In the genomic region with DNA sequence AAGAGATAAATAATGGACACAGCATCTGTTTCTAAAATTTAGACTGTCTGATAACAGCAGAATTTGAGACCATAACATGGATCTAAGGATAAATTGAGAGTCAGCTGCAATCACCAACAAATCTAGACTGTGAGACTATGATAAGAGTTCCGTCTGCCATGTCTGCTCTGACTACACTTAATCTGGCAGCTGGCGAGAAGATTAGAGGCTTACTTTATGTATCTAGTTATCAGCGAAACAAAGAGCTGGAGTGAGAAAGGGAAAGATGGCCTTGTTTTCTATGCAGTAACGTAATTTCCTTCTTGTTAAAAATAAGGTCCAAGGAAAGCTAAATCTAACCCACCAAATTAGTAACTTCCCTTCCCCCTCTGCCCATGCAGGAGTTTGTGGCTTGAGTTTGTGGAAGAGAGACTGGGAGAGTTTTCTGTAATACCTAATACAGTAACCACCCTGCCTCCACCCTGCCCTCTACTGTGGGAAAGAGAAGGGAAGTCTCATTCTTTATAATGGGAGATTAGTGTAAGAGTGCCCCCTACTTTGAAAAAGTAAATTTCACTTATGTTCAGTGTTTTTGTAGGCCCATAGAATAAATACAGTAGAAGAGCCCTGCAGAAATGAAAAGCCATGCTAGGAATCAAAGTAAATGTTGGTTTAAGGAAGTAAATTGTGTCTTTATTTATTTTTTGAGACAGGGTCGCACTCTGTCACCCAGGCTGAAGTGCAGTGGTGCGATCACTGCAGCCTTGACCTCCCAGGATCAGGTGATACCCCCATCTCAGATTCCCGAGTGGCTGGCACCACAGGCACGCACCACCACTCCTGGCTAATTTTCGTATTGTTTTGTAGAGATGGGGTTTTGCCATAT, we compare ENCODE assay signal across 8 cellular contexts. TPM values are rescaled to one million over a fixed set of nuclear protein-coding genes. Genes with fewer than 3 reads are reported as not detected.
A peak's percentile ranks its signal among the peaks of the same experiment; 100 is the strongest.
DNase-seq lines count a peak whose midpoint lies in the region; ATAC-seq and TF ChIP-seq lines count a peak whose summit lies in the region.

No MANE protein-coding gene starts in this region.

- CTCF ChIA-PET in mammary epithelial cell (lab: Charles Lee; ENCODE audit: low non-redundant PET), result no interaction called here

- dilution Hi-C loops in mammary epithelial cell (cut with HindIII; ENCODE audit: low sequenced_read_pairs), result no loop called here

- H2AFZ ChIP-seq in mammary epithelial cell (ENCODE audit: low read depth, low read length), result no peak overlapping the region

- no peak overlapping the region for H3K9ac ChIP-seq in mammary epithelial cell (ENCODE audit: insufficient read depth, low read length)

- no peak overlapping the region for H3K4me3 ChIP-seq in mammary epithelial cell (replicated peaks in 1 of 3; ENCODE audit: insufficient read depth in 1 of 3, low read depth in 2 of 3, low read length in 3 of 3)
- no peak overlapping the region for H3K4me3 ChIP-seq in thymus (ENCODE audit: low read length)

- no peaks in the 10 kb centered on the region for H3K27me3 ChIP-seq in mammary epithelial cell (ENCODE audit: insufficient read depth, low read length)
- H3K27me3 ChIP-seq in thymus (ENCODE audit: control insufficient read depth, insufficient read depth), result no peaks in the 10 kb centered on the region

- intact Hi-C loops in mammary epithelial cell (cut with micrococcal nuclease), result loop anchor here (1.0 kb wide), 1 partner anchor 100 kb away; no protein-coding TSS in a partner anchor

- H3K9me3 ChIP-seq in mammary epithelial cell (replicated peaks; ENCODE audit: insufficient read depth, low read length) (no peaks in the 10 kb centered on the region), thymus (ENCODE audit: control insufficient read depth) (no peaks in the 10 kb centered on the region)

- in situ Hi-C loops in mammary epithelial cell (cut with MboI; ENCODE audit: low sequenced_read_pairs in 2 of 2), result no loop called here

- H3K36me3 ChIP-seq in mammary epithelial cell (ENCODE audit: insufficient read depth, low read length), result no peaks in the 10 kb centered on the region
- no peaks in the 10 kb centered on the region for H3K36me3 ChIP-seq in thymus (ENCODE audit: control insufficient read depth, insufficient read depth)

- BruUV-seq in mammary epithelial cell (replicated peaks; lab: Mats Ljungman, UMichigan), result no TSS peak

- H3K4me1 ChIP-seq in mammary epithelial cell (ENCODE audit: insufficient read depth, low read length) (no peaks in the 10 kb centered on the region), thymus (ENCODE audit: control insufficient read depth, insufficient read depth, low read length) (no peaks in the 10 kb centered on the region)

- H3K27ac ChIP-seq in mammary epithelial cell (ENCODE audit: insufficient read depth, low read depth, low read length) (no peak overlapping the region), thymus (ENCODE audit: low read depth) (peak overlapping the region; percentile 8)

- DNase-seq in activated T-cell treated with anti-CD3 and anti-CD28 coated beads for 4 hours, result peak; percentile 24
- DNase-seq in activated T-cell treated with anti-CD3 and anti-CD28 coated beads, Interleukin-2, amount 50 U/mL, for 48 hours, result no peak
- peak; percentile 63 for DNase-seq in RPMI7951 (ENCODE audit: low read depth)
- peak; percentile 35 for DNase-seq in mammary epithelial cell
- DNase-seq in kidney glomerular epithelial cell (lab: John Stamatoyannopoulos, UW), result peak; percentile 23
- DNase-seq in NK-92 (lab: John Stamatoyannopoulos, UW; ENCODE audit: unreplicated experiment), result no peak

- ATAC-seq in HG02759 (IDR thresholded peaks at IDR 0.05; ENCODE audit: unreplicated experiment), result peak; percentile 55

- H3K79me2 ChIP-seq in mammary epithelial cell (ENCODE audit: insufficient read depth, low read length), result peaks cover 57% of the 10 kb centered on the region

- no peaks in the 10 kb centered on the region for H4K20me1 ChIP-seq in mammary epithelial cell (ENCODE audit: insufficient read depth, low read length)

- WGBS in mammary epithelial cell (ENCODE audit: low coverage, missing lambda C conversion rate), result 92% methylated on average over 8 of the region's 9 CpGs
- 81% methylated on average over 9 of the region's 9 CpGs for WGBS in thymus

- TF ChIP-seq CTCF in mammary epithelial cell (conservative IDR thresholded peaks at IDR 0.05 in 1 of 2, IDR thresholded peaks at IDR 0.05 in 1 of 2; ENCODE audit: extremely low read depth in 1 of 2, insufficient read depth in 1 of 2, low read depth in 1 of 2, low read length in 2 of 2), result peak in 1 of 2 donors; percentile 50

- no peak overlapping the region for H3K4me2 ChIP-seq in mammary epithelial cell (ENCODE audit: insufficient read depth, low read depth, low read length)

RNA-seq across cellular contexts. Expression of a gene that starts 27.5 kb away (rescaled TPM):
- total RNA-seq in RPMI7951 (2014; rRNA removed; shearing (Covaris generic)), result 30.8 and 37.1 TPM in 2 replicates
- 10 to 100 TPM; 32.0 to 32.2 TPM for total RNA-seq in mammary epithelial cell
- polyA plus RNA-seq in mammary epithelial cell (19.9 TPM), thymus (23.5 TPM)
- polyA minus RNA-seq in mammary epithelial cell, result 35.2 TPM

Comparison
In these comparisons a context has a peak if more than half of its experiments do, and no peak if none do; other contexts are left out.
1. DNase-seq: peak in activated T-cell treated with anti-CD3 and anti-CD28 coated beads for 4 hours (single experiment), RPMI7951 (single experiment), mammary epithelial cell (single experiment) and kidney glomerular epithelial cell (single experiment); none in activated T-cell treated with anti-CD3 and anti-CD28 coated beads, Interleukin-2, amount 50 U/mL, for 48 hours (0 of 2) and NK-92 (single experiment).